In genomic region chr11:29343465-29344333, GRCh38 we compare ENCODE assay signal across 9 cellular contexts.
A peak's percentile ranks its signal among the peaks of the same experiment; 100 is the strongest.
DNase-seq lines count a peak whose midpoint lies in the region; ATAC-seq, FAIRE-seq and TF ChIP-seq lines count a peak whose summit lies in the region.
"Had no signal": no experiment of that assay in that cellular context is flagged by ENCODE, and none has a peak within 500 bp of the region (broad histone marks: within the 10 kb centered on the region; RNA-seq: fewer than 3 reads in every experiment).

No MANE protein-coding gene starts in this region.

- no peaks in the 10 kb centered on the region for H3K9me3 ChIP-seq in K562 (replicated peaks; ENCODE audit: control insufficient read depth, insufficient read depth, low read depth, low read length)
- no peaks in the 10 kb centered on the region for H3K9me3 ChIP-seq in keratinocyte (ENCODE audit: control insufficient read depth, low read depth, low read length)
- H3K9me3 ChIP-seq: BLaER1 had no signal

- H3K27ac ChIP-seq in K562 (ENCODE audit: extremely low read depth, low read depth, low read length) (no peak overlapping the region), keratinocyte (ENCODE audit: control insufficient read depth, insufficient read depth, low read length) (no peak overlapping the region)
- H3K27ac ChIP-seq: BLaER1 had no signal

- CTCF ChIA-PET in K562 (lab: Yijun Ruan, JAX; ENCODE audit: low intra/inter-chr PET ratio): no interaction called here

- in situ Hi-C loops in K562 (cut with MboI): no loop called here

- H3K4me1 ChIP-seq in K562 (replicated peaks in 1 of 2; ENCODE audit: control insufficient read depth in 2 of 2, insufficient read depth in 2 of 2, low read length in 2 of 2) (no peaks in the 10 kb centered on the region), keratinocyte (ENCODE audit: control insufficient read depth, extremely low read depth, insufficient read depth, low read length) (no peaks in the 10 kb centered on the region)
- H3K4me1 ChIP-seq: BLaER1 had no signal

- DNase-seq in NCI-H1417 (lab: John Stamatoyannopoulos, UW) (peak; percentile 19 to 69 (median 66)), NCI-H1417 treated with DMSO at 0.1 percent for 48 hours (lab: John Stamatoyannopoulos, UW) (no peak), NOMO-1 treated with DMSO at 0.1 percent for 48 hours (lab: John Stamatoyannopoulos, UW; ENCODE audit: unreplicated experiment) (peak; percentile 14), K562 (ENCODE audit: extremely low read depth in 1 of 4, low spot score in 3 of 4) (peak; percentile 32 to 58 (median 54)), keratinocyte (ENCODE audit: low read depth, low spot score) (no peak)
- peak; percentile 1 for DNase-seq in stimulated activated CD8-positive, alpha-beta memory T cell treated with anti-CD3 and anti-CD28 coated beads, Interleukin-4, amount 100 ng/mL, for 24 hours (ENCODE audit: low read depth)

- peak in 1 of 2 experiments; percentile 45; a peak in 2 of 4 replicates for TF ChIP-seq RAD21 in K562 (CRISPR knock-in tag; conservative IDR thresholded peaks at IDR 0.05 in 1 of 2, IDR thresholded peaks at IDR 0.05 in 1 of 2)

- H3K36me3 ChIP-seq in K562 (ENCODE audit: control insufficient read depth, insufficient read depth, low read length): no peaks in the 10 kb centered on the region
- H3K36me3 ChIP-seq in keratinocyte (ENCODE audit: control insufficient read depth in 2 of 2, extremely low read depth in 1 of 2, insufficient read depth in 2 of 2, low read length in 2 of 2): no peaks in the 10 kb centered on the region
- H3K36me3 ChIP-seq: BLaER1 had no signal

- no peak for TF ChIP-seq EP300 in K562 (IDR thresholded peaks at IDR 0.05; ENCODE audit: low read length)

- WGBS in K562 (ENCODE audit: insufficient coverage, low coverage, missing lambda C conversion rate): under 1% methylated on average over 8 of the region's 8 CpGs

- intact Hi-C loops in K562 (cut with micrococcal nuclease): no loop called here

- no peak for TF ChIP-seq POLR2A in K562 (conservative IDR thresholded peaks at IDR 0.05)

- no peaks in the 10 kb centered on the region for H3K27me3 ChIP-seq in K562 (ENCODE audit: control insufficient read depth in 2 of 2, insufficient read depth in 2 of 2, low read length in 2 of 2)
- H3K27me3 ChIP-seq in keratinocyte (ENCODE audit: control insufficient read depth, extremely low read depth, insufficient read depth, low read length): no peaks in the 10 kb centered on the region
- H3K27me3 ChIP-seq: BLaER1 had no signal

- peak; percentile 45 to 76 (median 61); a peak in 5 of 6 replicates for TF ChIP-seq CTCF in K562 (IDR thresholded peaks at IDR 0.05 in 2 of 3, conservative IDR thresholded peaks at IDR 0.05 in 1 of 3; ENCODE audit: insufficient read depth in 2 of 3, low read depth in 1 of 3, low read length in 3 of 3)
- TF ChIP-seq CTCF in keratinocyte (optimal IDR thresholded peaks at IDR 0.05 in 1 of 3, IDR thresholded peaks at IDR 0.05 in 1 of 3, conservative IDR thresholded peaks at IDR 0.05 in 1 of 3; ENCODE audit: extremely low read depth in 1 of 3, insufficient read depth in 2 of 3, low read length in 3 of 3): peak; percentile 91 to 95 (median 95)

- H3K4me3 ChIP-seq in K562: no peak overlapping the region
- no peak overlapping the region for H3K4me3 ChIP-seq in keratinocyte (ENCODE audit: control insufficient read depth in 2 of 3, extremely low read depth in 1 of 3, insufficient read depth in 2 of 3, low read depth in 1 of 3, low read length in 3 of 3)
- H3K4me3 ChIP-seq: BLaER1 had no signal

- H2AFZ ChIP-seq in K562 (ENCODE audit: low read depth, low read length): no peak overlapping the region
- no peak overlapping the region for H2AFZ ChIP-seq in keratinocyte (ENCODE audit: control insufficient read depth, low read length)

- ATAC-seq in GM19328 (IDR thresholded peaks at IDR 0.05; ENCODE audit: unreplicated experiment): peak; percentile 95
- peak; percentile 94 for ATAC-seq in HG03139 (IDR thresholded peaks at IDR 0.05; ENCODE audit: unreplicated experiment)
- peak; percentile 78 for ATAC-seq in K562

- dilution Hi-C loops in keratinocyte (cut with MboI; ENCODE audit: extremely low pct_ligation_motif_present, low sequenced_read_pairs): no loop called here

- BruUV-seq in K562 (replicated peaks; lab: Mats Ljungman, UMichigan): no TSS peak

- FAIRE-seq in K562 (lab: Jason Lieb, UNC) (no peak), keratinocyte (lab: Jason Lieb, UNC) (no peak)

- H3K4me2 ChIP-seq in K562 (ENCODE audit: insufficient read depth, low read length) (no peak overlapping the region), keratinocyte (ENCODE audit: control insufficient read depth, extremely low read depth, insufficient read depth, low read depth, low read length) (no peak overlapping the region)
- H3K4me2 ChIP-seq: BLaER1 had no signal

- H4K20me1 ChIP-seq in K562 (replicated peaks; ENCODE audit: control insufficient read depth, insufficient read depth, low read length) (no peaks in the 10 kb centered on the region), keratinocyte (ENCODE audit: control insufficient read depth, extremely low read depth, insufficient read depth, low read length) (no peaks in the 10 kb centered on the region)
- H4K20me1 ChIP-seq: BLaER1 had no signal

- POLR2A ChIA-PET in K562 (lab: Yijun Ruan, JAX): no interaction called here

- H3K9me1 ChIP-seq in K562 (ENCODE audit: control insufficient read depth, insufficient read depth, low read length): no peaks in the 10 kb centered on the region
- no peaks in the 10 kb centered on the region for H3K9me1 ChIP-seq in keratinocyte (ENCODE audit: control insufficient read depth, extremely low read depth, insufficient read depth, low read length)

- H3K79me2 ChIP-seq in K562 (ENCODE audit: control insufficient read depth, insufficient read depth, low read length) (no peaks in the 10 kb centered on the region), keratinocyte (ENCODE audit: control insufficient read depth, insufficient read depth, low read length) (no peaks in the 10 kb centered on the region)

- H3K9ac ChIP-seq in K562 (ENCODE audit: insufficient read depth in 1 of 2, low read depth in 2 of 2, low read length in 2 of 2): no peak overlapping the region
- no peak overlapping the region for H3K9ac ChIP-seq in keratinocyte (ENCODE audit: control insufficient read depth, extremely low read depth, insufficient read depth, low read length)
- H3K9ac ChIP-seq: BLaER1 had no signal

TF ChIP-seq in K562, 482 proteins besides CTCF, POLR2A, EP300 and RAD21:
- TF ChIP-seq SP2 (IDR thresholded peaks at IDR 0.05; ENCODE audit: extremely low read depth, low read depth, low read length, poor library complexity, severe bottlenecking) (no peak), CTCFL (IDR thresholded peaks at IDR 0.05; ENCODE audit: borderline replicate concordance, insufficient read depth, low read depth, low read length, poor library complexity, severe bottlenecking) (peak; percentile 80), SMC3 (conservative IDR thresholded peaks at IDR 0.05; ENCODE audit: insufficient read depth, low read depth, low read length) (0 out of 2 replicates have a peak, but pooled peaks have one; percentile 21)

Comparison
In these comparisons a context has a peak if more than half of its experiments do, and no peak if none do; other contexts are left out.
1. DNase-seq: peak in NCI-H1417 (3 of 3), NOMO-1 treated with DMSO at 0.1 percent for 48 hours (single experiment), K562 (4 of 4) and stimulated activated CD8-positive, alpha-beta memory T cell treated with anti-CD3 and anti-CD28 coated beads, Interleukin-4, amount 100 ng/mL, for 24 hours (single experiment); none in NCI-H1417 treated with DMSO at 0.1 percent for 48 hours (single experiment) and keratinocyte (single experiment).
2. Peak in every context shown above with its lines, with median percentiles within 50 percentile points of each other: ATAC-seq.